In genomic region chr13:104565888-104566287, GRCh38 we compare ENCODE assay signal across 24 cellular contexts.
"Had no signal": no experiment of that assay in that cellular context is flagged by ENCODE, and none has a peak within 500 bp of the region (broad histone marks: within the 10 kb centered on the region; RNA-seq: fewer than 3 reads in every experiment).

No MANE protein-coding gene starts in this region.

- H3K4me3 ChIP-seq: neural progenitor cell, ovary, psoas muscle, right lobe of liver, sigmoid colon, suprapubic skin, testis, tibial artery, transverse colon, upper lobe of right lung, uterus had no signal

- ATAC-seq: natural killer cell; psoas muscle; right cardiac atrium; right lobe of liver; stimulated activated memory B cell treated with anti-CD40 and anti-IgM and Interleukin-4, amounts not matched to agents 10 μg/mL and 1 μg/mL and 100 μg/mL, for 72 hours; stimulated activated naive CD8-positive, alpha-beta T cell treated with anti-CD3 and anti-CD28 coated beads, Interleukin-15, amount 100 ng/mL, for 72 hours; stimulated activated naive CD8-positive, alpha-beta T cell treated with anti-CD3 and anti-CD28 coated beads, Interleukin-15, Interleukin-2, amounts not matched to agents 100 U/mL and 50 U/mL, for 24 hours had no signal

- H3K27ac ChIP-seq: neural progenitor cell, ovary, parathyroid adenoma, psoas muscle, right lobe of liver, sigmoid colon, suprapubic skin, testis, tibial artery, transverse colon, upper lobe of right lung, uterus had no signal

- DNase-seq: natural killer cell; occipital lobe; ovary; psoas muscle; right cardiac atrium; right lobe of liver; small intestine; stimulated activated CD4-positive, alpha-beta T cell treated with anti-CD3 and anti-CD28 coated beads, Interleukin-15, amount 100 ng/mL, for 24 hours; stimulated activated CD4-positive, alpha-beta T cell treated with anti-CD3 and anti-CD28 coated beads, Interleukin-2, amount 100 ng/mL, for 24 hours; stimulated activated CD4-positive, alpha-beta T cell treated with anti-CD3 and anti-CD28 coated beads, Interleukin-2, amount 100 ng/mL, for 48 hours; stimulated activated CD4-positive, alpha-beta T cell treated with anti-CD3 and anti-CD28 coated beads, Interleukin-4, amount 100 ng/mL, for 24 hours; stimulated activated naive CD4-positive, alpha-beta T cell; stimulated activated naive CD8-positive, alpha-beta T cell treated with anti-CD3 and anti-CD28 coated beads, Interleukin-15, amount 100 ng/mL, for 72 hours; stimulated activated naive CD8-positive, alpha-beta T cell treated with anti-CD3 and anti-CD28 coated beads, Interleukin-15, Interleukin-2, amounts not matched to agents 100 U/mL and 50 U/mL, for 24 hours; testis; tibial artery; transverse colon; upper lobe of right lung; uterus had no signal

- FAIRE-seq: small intestine had no signal
